Comparison of ENCODE assay signal across 8 cellular contexts in genomic region chr1:12477936-12478611, GRCh38.
DNase-seq lines count a peak whose midpoint lies in the region; ATAC-seq and TF ChIP-seq lines count a peak whose summit lies in the region.

No MANE protein-coding gene starts in this region.

- peak in 1 of 2 donors; percentile 9 for ATAC-seq in natural killer cell treated with Interleukin-12 subunit alpha and Interleukin-12 subunit beta and Interleukin-15 and Interleukin-18, amount 100 ng/mL, for 72 hours
- ATAC-seq in HG03439 (IDR thresholded peaks at IDR 0.05; ENCODE audit: unreplicated experiment) (no peak), GM18858 (IDR thresholded peaks at IDR 0.05; ENCODE audit: unreplicated experiment) (no peak)

- peak overlapping the region; percentile 98 for H3K27ac ChIP-seq in KOPT-K1 (ENCODE audit: low read depth, low read length, poor library complexity, severe bottlenecking)
- H3K27ac ChIP-seq in esophagus muscularis mucosa (replicated peaks in 1 of 4): peak overlapping the region; percentile 87 to 91 (median 88)

- intact Hi-C loops in Caco-2 (cut with micrococcal nuclease; ENCODE audit: unreplicated experiment) (no loop called here), esophagus muscularis mucosa (cut with DNase I) (no loop called here)

- no peak for TF ChIP-seq POLR2A in esophagus muscularis mucosa (IDR thresholded peaks at IDR 0.05; ENCODE audit: low read depth)

- H3K4me3 Mint-ChIP-seq in Caco-2 (ENCODE audit: unreplicated experiment): peak overlapping the region; percentile 17
- peak overlapping the region; percentile 62 for H3K4me3 Mint-ChIP-seq in natural killer cell treated with Interleukin-12 subunit alpha and Interleukin-12 subunit beta and Interleukin-15 and Interleukin-18, amount 100 ng/mL, for 72 hours

- peak; percentile 43 to 75 for DNase-seq in Caco-2
- peak; percentile 98 for DNase-seq in SW480 (ENCODE audit: low spot score)
- no peak for DNase-seq in esophagus muscularis mucosa (ENCODE audit: extremely low spot score)
- no peak for DNase-seq in natural killer cell treated with Interleukin-12 subunit alpha and Interleukin-12 subunit beta and Interleukin-15 and Interleukin-18, amount 100 ng/mL, for 72 hours (ENCODE audit: low spot score)
- DNase-seq in SKM-1 (lab: John Stamatoyannopoulos, UW; ENCODE audit: unreplicated experiment): no peak

- TF ChIP-seq EP300 in esophagus muscularis mucosa (IDR thresholded peaks at IDR 0.05): no peak

- CTCF ChIA-PET in Caco-2 (lab: Charles Lee): no interaction called here

- no peak overlapping the region for H3K4me3 ChIP-seq in Caco-2 (ENCODE audit: low read depth, low read length)
- H3K4me3 ChIP-seq in esophagus muscularis mucosa: no peak overlapping the region

- 12% methylated on average over 18 of the region's 19 CpGs for WGBS in esophagus muscularis mucosa

- H3K27me3 Mint-ChIP-seq in Caco-2 (ENCODE audit: insufficient read depth, unreplicated experiment): no peaks in the 10 kb centered on the region
- H3K27me3 Mint-ChIP-seq in natural killer cell treated with Interleukin-12 subunit alpha and Interleukin-12 subunit beta and Interleukin-15 and Interleukin-18, amount 100 ng/mL, for 72 hours: no peaks in the 10 kb centered on the region

- peaks cover 2% of the 10 kb centered on the region for H3K36me3 Mint-ChIP-seq in Caco-2 (ENCODE audit: insufficient read depth, unreplicated experiment)
- H3K36me3 Mint-ChIP-seq in natural killer cell treated with Interleukin-12 subunit alpha and Interleukin-12 subunit beta and Interleukin-15 and Interleukin-18, amount 100 ng/mL, for 72 hours: no peaks in the 10 kb centered on the region

- H3K27me3 ChIP-seq in Caco-2 (replicated peaks; ENCODE audit: control insufficient read depth, insufficient read depth, low read length) (no peaks in the 10 kb centered on the region), esophagus muscularis mucosa (no peaks in the 10 kb centered on the region)

- peaks cover 22% of the 10 kb centered on the region for H3K4me1 Mint-ChIP-seq in Caco-2 (ENCODE audit: low read depth, unreplicated experiment)
- peaks cover 82 to 84% of the 10 kb centered on the region in 2 donors for H3K4me1 Mint-ChIP-seq in natural killer cell treated with Interleukin-12 subunit alpha and Interleukin-12 subunit beta and Interleukin-15 and Interleukin-18, amount 100 ng/mL, for 72 hours (ENCODE audit: low read depth in 2 of 2)

- H3K36me3 ChIP-seq in Caco-2 (ENCODE audit: control insufficient read depth, insufficient read depth, low read length) (peaks cover 4% of the 10 kb centered on the region; the same call in 1 of the 2 replicates), KOPT-K1 (ENCODE audit: insufficient read depth, low read length) (no peaks in the 10 kb centered on the region), esophagus muscularis mucosa (no peaks in the 10 kb centered on the region)

- H3K27ac Mint-ChIP-seq in Caco-2 (ENCODE audit: unreplicated experiment): peak overlapping the region; percentile 55
- peak overlapping the region; percentile 98 to 99 for H3K27ac Mint-ChIP-seq in natural killer cell treated with Interleukin-12 subunit alpha and Interleukin-12 subunit beta and Interleukin-15 and Interleukin-18, amount 100 ng/mL, for 72 hours

- H3K9me3 Mint-ChIP-seq in Caco-2 (ENCODE audit: unreplicated experiment): no peaks in the 10 kb centered on the region
- no peaks in the 10 kb centered on the region for H3K9me3 Mint-ChIP-seq in natural killer cell treated with Interleukin-12 subunit alpha and Interleukin-12 subunit beta and Interleukin-15 and Interleukin-18, amount 100 ng/mL, for 72 hours

- H3K9me3 ChIP-seq in Caco-2: peaks cover 3% of the 10 kb centered on the region; the same call in 1 of the 2 replicates
- H3K9me3 ChIP-seq in KOPT-K1 (ENCODE audit: insufficient read depth, low read length, poor library complexity, severe bottlenecking): peaks cover 9% of the 10 kb centered on the region
- H3K9me3 ChIP-seq in esophagus muscularis mucosa: no peaks in the 10 kb centered on the region

- BruUV-seq in Caco-2 (replicated peaks; lab: Mats Ljungman, UMichigan): no TSS peak

- TF ChIP-seq CTCF in Caco-2 (IDR thresholded peaks at IDR 0.05; ENCODE audit: insufficient read depth in 1 of 2, low read depth in 1 of 2, low read length in 1 of 2, severe bottlenecking in 1 of 2, unreplicated experiment in 1 of 2) (no peak), esophagus muscularis mucosa (IDR thresholded peaks at IDR 0.05) (no peak)

- peaks cover 16% of the 10 kb centered on the region for H3K4me1 ChIP-seq in Caco-2
- H3K4me1 ChIP-seq in esophagus muscularis mucosa: peaks cover 87 to 97% (median 94%) of the 10 kb centered on the region in 4 donors

- POLR2A ChIA-PET in Caco-2 (lab: Charles Lee): no interaction called here

Comparison
In these comparisons a context has a peak if more than half of its experiments do, and no peak if none do; other contexts are left out.
1. DNase-seq: peak in Caco-2 (2 of 2) and SW480 (single experiment); none in esophagus muscularis mucosa (single experiment), natural killer cell treated with Interleukin-12 subunit alpha and Interleukin-12 subunit beta and Interleukin-15 and Interleukin-18, amount 100 ng/mL, for 72 hours (single experiment) and SKM-1 (single experiment).